ENCODE assay signal across 29 cellular contexts in genomic region chr16:89081556-89081955, GRCh38.
"Had no signal": no experiment of that assay in that cellular context is flagged by ENCODE, and none has a peak within 500 bp of the region (broad histone marks: within the 10 kb centered on the region; RNA-seq: fewer than 3 reads in every experiment).

No MANE protein-coding gene starts in this region.

- H3K27me3 ChIP-seq: neural progenitor cell, ovary, right lobe of liver, testis, transverse colon, uterus had no signal

- H3K9ac ChIP-seq: neural progenitor cell, parathyroid adenoma had no signal

- H3K27ac Mint-ChIP-seq: natural killer cell; nephron; neural progenitor cell; progenitor cell of endocrine pancreas; stimulated activated memory B cell treated with anti-CD40 and anti-IgM and Interleukin-4, amounts not matched to agents 10 μg/mL and 1 μg/mL and 100 μg/mL, for 72 hours; stimulated activated naive CD8-positive, alpha-beta T cell treated with anti-CD3 and anti-CD28 coated beads, Interleukin-15, amount 100 ng/mL, for 72 hours; type B pancreatic cell had no signal

- H3K4me1 Mint-ChIP-seq: natural killer cell had no signal

- H3K4me1 ChIP-seq: neural progenitor cell, psoas muscle, right lobe of liver, sigmoid colon, suprapubic skin, tibial artery, transverse colon, upper lobe of right lung, uterus had no signal

- H2AFZ ChIP-seq: neural progenitor cell, parathyroid adenoma had no signal

- H3K36me3 Mint-ChIP-seq: natural killer cell; neural progenitor cell; stimulated activated memory B cell treated with anti-CD40 and anti-IgM and Interleukin-4, amounts not matched to agents 10 μg/mL and 1 μg/mL and 100 μg/mL, for 72 hours; type B pancreatic cell had no signal

- H3K4me3 ChIP-seq: neural progenitor cell, ovary, psoas muscle, right lobe of liver, sigmoid colon, suprapubic skin, testis, tibial artery, transverse colon, upper lobe of right lung, uterus had no signal

- H3K36me3 ChIP-seq: neural progenitor cell, ovary, right lobe of liver, sigmoid colon, suprapubic skin, tibial artery, transverse colon, upper lobe of right lung, uterus had no signal

- H3K27ac ChIP-seq: neural progenitor cell, ovary, parathyroid adenoma, psoas muscle, right lobe of liver, sigmoid colon, suprapubic skin, testis, tibial artery, transverse colon, upper lobe of right lung, uterus had no signal

- H3K9me3 Mint-ChIP-seq: natural killer cell; nephron; stimulated activated memory B cell treated with anti-CD40 and anti-IgM and Interleukin-4, amounts not matched to agents 10 μg/mL and 1 μg/mL and 100 μg/mL, for 72 hours; stimulated activated naive CD8-positive, alpha-beta T cell treated with anti-CD3 and anti-CD28 coated beads, Interleukin-15, amount 100 ng/mL, for 72 hours; type B pancreatic cell had no signal

- FAIRE-seq: small intestine had no signal

- H3K9me3 ChIP-seq: ovary, psoas muscle, right lobe of liver, sigmoid colon, suprapubic skin, testis, tibial artery, transverse colon, upper lobe of right lung, uterus had no signal

- H3K27me3 Mint-ChIP-seq: stimulated activated memory B cell treated with anti-CD40 and anti-IgM and Interleukin-4, amounts not matched to agents 10 μg/mL and 1 μg/mL and 100 μg/mL, for 72 hours; stimulated activated naive CD8-positive, alpha-beta T cell treated with anti-CD3 and anti-CD28 coated beads, Interleukin-15, amount 100 ng/mL, for 72 hours had no signal

- H3K4me2 ChIP-seq: neural progenitor cell had no signal

- DNase-seq: natural killer cell; occipital lobe; ovary; posterior cingulate gyrus; psoas muscle; right cardiac atrium; right lobe of liver; sigmoid colon; small intestine; stimulated activated CD4-positive, alpha-beta T cell treated with anti-CD3 and anti-CD28 coated beads, Interleukin-15, amount 100 ng/mL, for 24 hours; stimulated activated CD4-positive, alpha-beta T cell treated with anti-CD3 and anti-CD28 coated beads, Interleukin-2, amount 100 ng/mL, for 24 hours; stimulated activated CD4-positive, alpha-beta T cell treated with anti-CD3 and anti-CD28 coated beads, Interleukin-2, amount 100 ng/mL, for 48 hours; stimulated activated CD4-positive, alpha-beta T cell treated with anti-CD3 and anti-CD28 coated beads, Interleukin-4, amount 100 ng/mL, for 24 hours; stimulated activated naive CD4-positive, alpha-beta T cell; stimulated activated naive CD8-positive, alpha-beta T cell treated with anti-CD3 and anti-CD28 coated beads, Interleukin-15, amount 100 ng/mL, for 72 hours; stimulated activated naive CD8-positive, alpha-beta T cell treated with anti-CD3 and anti-CD28 coated beads, Interleukin-15, Interleukin-2, amounts not matched to agents 100 U/mL and 50 U/mL, for 24 hours; substantia nigra; testis; tibial artery; transverse colon; upper lobe of right lung; uterus had no signal

- H3K4me3 Mint-ChIP-seq: natural killer cell; nephron; neural progenitor cell; stimulated activated memory B cell treated with anti-CD40 and anti-IgM and Interleukin-4, amounts not matched to agents 10 μg/mL and 1 μg/mL and 100 μg/mL, for 72 hours; stimulated activated naive CD8-positive, alpha-beta T cell treated with anti-CD3 and anti-CD28 coated beads, Interleukin-15, amount 100 ng/mL, for 72 hours; type B pancreatic cell had no signal

- H3K79me2 ChIP-seq: parathyroid adenoma had no signal

- ATAC-seq: natural killer cell; psoas muscle; right lobe of liver; stimulated activated memory B cell treated with anti-CD40 and anti-IgM and Interleukin-4, amounts not matched to agents 10 μg/mL and 1 μg/mL and 100 μg/mL, for 72 hours; stimulated activated naive CD8-positive, alpha-beta T cell treated with anti-CD3 and anti-CD28 coated beads, Interleukin-15, amount 100 ng/mL, for 72 hours; stimulated activated naive CD8-positive, alpha-beta T cell treated with anti-CD3 and anti-CD28 coated beads, Interleukin-15, Interleukin-2, amounts not matched to agents 100 U/mL and 50 U/mL, for 24 hours had no signal
